ENCODE assay signal across 8 cellular contexts in genomic region chr2:42169100-42169868, GRCh38. TPM values are rescaled to one million over a fixed set of nuclear protein-coding genes. Genes with fewer than 3 reads are reported as not detected.
DNase-seq lines count a peak whose midpoint lies in the region; ATAC-seq and TF ChIP-seq lines count a peak whose summit lies in the region.

EML4 (plus strand) TSS chr2:42169353; CDS start chr2:42169612, 259 bp downstream.

- no peaks in the 10 kb centered on the region for H3K27me3 ChIP-seq in dorsolateral prefrontal cortex
- no peaks in the 10 kb centered on the region for H3K27me3 ChIP-seq in right lobe of liver

- intact Hi-C loops in dorsolateral prefrontal cortex (cut with DNase I) (loop anchor here in 1 of 2 donors (2.0 to 10.0 kb wide), 3 partner anchors 72 to 304 kb away; partner anchors contain the start of gene COX7A2L), right lobe of liver (cut with DNase I) (no loop called here)

- no peaks in the 10 kb centered on the region for H3K9me3 ChIP-seq in right lobe of liver

- peak within 1 kb of the TSS; percentile 59 to 97 (median 88) for H3K4me3 ChIP-seq in dorsolateral prefrontal cortex
- H3K4me3 ChIP-seq in right lobe of liver = peak within 1 kb of the TSS; percentile 83 to 89 (median 87)

- DNase-seq in C1 segment of cervical spinal cord (lab: John Stamatoyannopoulos, UW) (peak; percentile 35 to 95 (median 87)), NCI-H774 (lab: John Stamatoyannopoulos, UW) (peak; percentile 86), dorsolateral prefrontal cortex (peak; percentile 84 to 96 (median 92)), right lobe of liver (peak; percentile 94 to 96 (median 95))
- DNase-seq in activated CD4-positive, alpha-beta T cell treated with anti-CD3 and anti-CD28 coated beads, Interleukin-2, amount 50 U/mL, for 48 hours = peak; percentile 91 to 92
- DNase-seq in stimulated activated CD4-positive, alpha-beta T cell treated with anti-CD3 and anti-CD28 coated beads, Interleukin-4, amount 100 ng/mL, for 24 hours = peak; percentile 91

- peak; percentile 80 for ATAC-seq in GM19372 (IDR thresholded peaks at IDR 0.05; ENCODE audit: low read depth, unreplicated experiment)
- ATAC-seq in HG03521 (IDR thresholded peaks at IDR 0.05; ENCODE audit: unreplicated experiment) = peak; percentile 82
- peak; percentile 90 to 97 (median 94) for ATAC-seq in right lobe of liver

- H3K27ac ChIP-seq in dorsolateral prefrontal cortex (peak within 1 kb of the TSS in 58 of 59 donors; percentile 28 to 92 (median 76)), right lobe of liver (peak within 1 kb of the TSS; percentile 90 to 96 (median 92))

- TF ChIP-seq POLR2A in right lobe of liver (IDR thresholded peaks at IDR 0.05) = peak; percentile 94

- 0% methylated on average over 16 of the region's 87 CpGs for WGBS in right lobe of liver (ENCODE audit: insufficient coverage, low coverage, low lambda C conversion rate, missing lambda C conversion rate)

- TF ChIP-seq CTCF in dorsolateral prefrontal cortex (IDR thresholded peaks at IDR 0.05 in 54 of 56, conservative IDR thresholded peaks at IDR 0.05 in 2 of 56; ENCODE audit: low read depth in 1 of 56, partially characterized antibody in 56 of 56) (peak in 2 of 56 donors; percentile 11 to 14), right lobe of liver (IDR thresholded peaks at IDR 0.05) (no peak)

- peaks cover 0 to 31% (median 4%) of the 10 kb centered on the region in 4 donors for H3K4me1 ChIP-seq in right lobe of liver

- H3K36me3 ChIP-seq in right lobe of liver = no peaks in the 10 kb centered on the region

RNA-seq across cellular contexts. Expression of gene EML4, which starts in this region (rescaled TPM):
- total RNA-seq in dorsolateral prefrontal cortex = 10 to 100 TPM; 14.0 to 28.7 (median 20.0) TPM
- 10 to 100 TPM; 28.3 to 55.7 (median 36.7) TPM for total RNA-seq in right lobe of liver

Comparison
In these comparisons a context has a peak if more than half of its experiments do, and no peak if none do; other contexts are left out.
1. Peak in every context shown above with its lines: DNase-seq, ATAC-seq, H3K4me3 ChIP-seq and H3K27ac ChIP-seq.